17 cellular contexts compared by ENCODE assay signal in genomic region chr15:62063851-62064635, GRCh38. TPM values are rescaled to one million over a fixed set of nuclear protein-coding genes. Genes with fewer than 3 reads are reported as not detected.
A peak's percentile ranks its signal among the peaks of the same experiment; 100 is the strongest.
DNase-seq lines count a peak whose midpoint lies in the region; ATAC-seq and TF ChIP-seq lines count a peak whose summit lies in the region.
"Had no signal": no experiment of that assay in that cellular context is flagged by ENCODE, and none has a peak within 500 bp of the region (broad histone marks: within the 10 kb centered on the region; RNA-seq: fewer than 3 reads in every experiment).

No MANE protein-coding gene starts in this region.

- H3K27ac Mint-ChIP-seq in Calu3 (ENCODE audit: unreplicated experiment) (peak overlapping the region; percentile 25), nephron (peak overlapping the region; percentile 53 to 69 (median 65)), WTC11 (no peak overlapping the region)
- H3K27ac Mint-ChIP-seq: naive thymus-derived CD8-positive, alpha-beta T cell had no signal

- H3K4me1 ChIP-seq in PC-9 (replicated peaks; ENCODE audit: insufficient read depth) = peaks cover 64% of the 10 kb centered on the region

- peak overlapping the region; percentile 55 for H3K4me3 Mint-ChIP-seq in Calu3 (ENCODE audit: low read depth, unreplicated experiment)
- H3K4me3 Mint-ChIP-seq in nephron = peak overlapping the region in 2 of 3 experiments; percentile 6 to 35
- no peak overlapping the region for H3K4me3 Mint-ChIP-seq in WTC11
- H3K4me3 Mint-ChIP-seq: naive thymus-derived CD8-positive, alpha-beta T cell had no signal

- no peaks in the 10 kb centered on the region for H3K9me2 ChIP-seq in PC-9 (ENCODE audit: insufficient read depth)

- H3K27me3 Mint-ChIP-seq in Calu3 (ENCODE audit: unreplicated experiment) (no peaks in the 10 kb centered on the region), nephron (ENCODE audit: low read depth) (peaks cover 82% of the 10 kb centered on the region), WTC11 (ENCODE audit: low read depth) (peaks cover 73% of the 10 kb centered on the region)

- peak overlapping the region; percentile 68; the same call in 1 of the 2 replicates for H2AFZ ChIP-seq in PC-9

- H4K20me1 ChIP-seq in PC-9 (ENCODE audit: insufficient read depth) = no peaks in the 10 kb centered on the region

- TF ChIP-seq CTCF in Calu3 (IDR thresholded peaks at IDR 0.05; ENCODE audit: unreplicated experiment) (no peak), PC-9 (conservative IDR thresholded peaks at IDR 0.05) (no peak), nephron (IDR thresholded peaks at IDR 0.05; ENCODE audit: unreplicated experiment in 3 of 3) (no peak), WTC11 (IDR thresholded peaks at IDR 0.05) (no peak)

- H3F3A ChIP-seq in PC-9 (ENCODE audit: insufficient read depth, low read depth) = peaks cover 37% of the 10 kb centered on the region

- H3K27ac ChIP-seq in PC-9 = peak overlapping the region; percentile 97

- peak; percentile 57 for DNase-seq in Calu3
- peak; percentile 28 to 95 for DNase-seq in PC-9
- DNase-seq in WTC11 (ENCODE audit: low spot score) = no peak
- DNase-seq in NCI-H1105 treated with DMSO at 0.1 percent for 48 hours (lab: John Stamatoyannopoulos, UW) = no peak
- no peak for DNase-seq in stimulated activated naive CD8-positive, alpha-beta T cell treated with anti-CD3 and anti-CD28 coated beads, Interleukin-15, Interleukin-2, amounts not matched to agents 100 U/mL and 50 U/mL, for 24 hours
- DNase-seq: activated CD4-positive, alpha-beta T cell treated with anti-CD3 and anti-CD28 coated beads, Interleukin-2, amount 50 U/mL, for 4 hours; glutamatergic neuron; Kasumi-1; naive thymus-derived CD8-positive, alpha-beta T cell; NCI-H2029 treated with DMSO at 0.1 percent for 48 hours; NCI-H774; SHP77 had no signal

- H3K4me2 ChIP-seq in PC-9 = peak overlapping the region; percentile 79

- no TSS peak for BruUV-seq in Calu3 (replicated peaks; lab: Mats Ljungman, UMichigan)
- BruUV-seq in PC-9 (replicated peaks; lab: Mats Ljungman, UMichigan) = no TSS peak

- CTCF ChIA-PET in Calu3 (lab: Charles Lee) (interaction anchor here (0.6 to 2.2 kb wide), 9 partner anchors 9 to 404 kb away, joined by 3 to 8 read pairs (median 5); no protein-coding TSS in a partner anchor), PC-9 (lab: Charles Lee) (no interaction called here), WTC11 (lab: Charles Lee) (interaction anchor here (2.8 kb wide), 1 partner anchor 190 kb away, joined by 9 read pairs; no protein-coding TSS in a partner anchor)

- ATAC-seq in esophagus mucosa = peak; percentile 36
- no peak for ATAC-seq in WTC11
- ATAC-seq in GM21423 (IDR thresholded peaks at IDR 0.05; ENCODE audit: unreplicated experiment) = no peak
- no peak for ATAC-seq in stimulated activated naive CD8-positive, alpha-beta T cell treated with anti-CD3 and anti-CD28 coated beads, Interleukin-15, Interleukin-2, amounts not matched to agents 100 U/mL and 50 U/mL, for 24 hours
- ATAC-seq: HCT116; naive thymus-derived CD8-positive, alpha-beta T cell; sciatic nerve had no signal

- no peaks in the 10 kb centered on the region for H3K36me3 ChIP-seq in PC-9 (ENCODE audit: low read depth)

- H3K9me3 Mint-ChIP-seq in Calu3 (ENCODE audit: low read depth, unreplicated experiment) = no peaks in the 10 kb centered on the region
- no peaks in the 10 kb centered on the region for H3K9me3 Mint-ChIP-seq in nephron
- no peaks in the 10 kb centered on the region for H3K9me3 Mint-ChIP-seq in WTC11
- H3K9me3 Mint-ChIP-seq: naive thymus-derived CD8-positive, alpha-beta T cell had no signal

- peak overlapping the region; percentile 44 for H3K4me3 ChIP-seq in PC-9

- POLR2A ChIA-PET in PC-9 (lab: Charles Lee; ENCODE audit: unreplicated experiment) = interaction anchor here (0.6 kb wide), 1 partner anchor 24 kb away, joined by 3 read pairs; no protein-coding TSS in a partner anchor
- POLR2A ChIA-PET in WTC11 (lab: Charles Lee) = no interaction called here

- peaks cover 55% of the 10 kb centered on the region for H3K4me1 Mint-ChIP-seq in Calu3 (ENCODE audit: low read depth, unreplicated experiment)
- H3K4me1 Mint-ChIP-seq in nephron = peaks cover 29% of the 10 kb centered on the region
- peaks cover 27% of the 10 kb centered on the region for H3K4me1 Mint-ChIP-seq in WTC11

- intact Hi-C loops in Calu3 (cut with micrococcal nuclease; ENCODE audit: unreplicated experiment) = no loop called here
- intact Hi-C loops in PC-9 (cut with micrococcal nuclease; ENCODE audit: unreplicated experiment) = no loop called here

- H3K79me2 ChIP-seq in PC-9 (ENCODE audit: low read depth) = peaks cover 25% of the 10 kb centered on the region

- H3K27me3 ChIP-seq in PC-9 (ENCODE audit: insufficient read depth, low read depth) = no peaks in the 10 kb centered on the region

- peaks cover 61% of the 10 kb centered on the region for H3K36me3 Mint-ChIP-seq in Calu3 (ENCODE audit: insufficient read depth, unreplicated experiment)
- H3K36me3 Mint-ChIP-seq in nephron (ENCODE audit: low read depth) = no peaks in the 10 kb centered on the region
- H3K36me3 Mint-ChIP-seq in WTC11 = no peaks in the 10 kb centered on the region

- no peaks in the 10 kb centered on the region for H3K9me3 ChIP-seq in PC-9 (ENCODE audit: insufficient read depth, low read depth)

TF ChIP-seq in WTC11, 78 proteins besides CTCF, POLR2A, EP300 and RAD21 (continues in another document):
- no peak for TF ChIP-seq SOX15 (CRISPR knock-in tag; IDR thresholded peaks at IDR 0.05)
- no peak for TF ChIP-seq GRHL2 (CRISPR knock-in tag; IDR thresholded peaks at IDR 0.05; ENCODE audit: insufficient replicate concordance, severe bottlenecking)
- no peak for TF ChIP-seq MAX (CRISPR knock-in tag; IDR thresholded peaks at IDR 0.05)
- TF ChIP-seq AFF4 (CRISPR knock-in tag; IDR thresholded peaks at IDR 0.05; ENCODE audit: borderline replicate concordance) = no peak
- TF ChIP-seq JUN (CRISPR knock-in tag; IDR thresholded peaks at IDR 0.05) = no peak
- no peak for TF ChIP-seq NR1H2 (CRISPR knock-in tag; IDR thresholded peaks at IDR 0.05)
- TF ChIP-seq, protein P1, sequence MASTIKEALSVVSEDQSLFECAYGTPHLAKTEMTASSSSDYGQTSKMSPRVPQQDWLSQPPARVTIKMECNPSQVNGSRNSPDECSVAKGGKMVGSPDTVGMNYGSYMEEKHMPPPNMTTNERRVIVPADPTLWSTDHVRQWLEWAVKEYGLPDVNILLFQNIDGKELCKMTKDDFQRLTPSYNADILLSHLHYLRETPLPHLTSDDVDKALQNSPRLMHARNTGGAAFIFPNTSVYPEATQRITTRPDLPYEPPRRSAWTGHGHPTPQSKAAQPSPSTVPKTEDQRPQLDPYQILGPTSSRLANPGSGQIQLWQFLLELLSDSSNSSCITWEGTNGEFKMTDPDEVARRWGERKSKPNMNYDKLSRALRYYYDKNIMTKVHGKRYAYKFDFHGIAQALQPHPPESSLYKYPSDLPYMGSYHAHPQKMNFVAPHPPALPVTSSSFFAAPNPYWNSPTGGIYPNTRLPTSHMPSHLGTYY (CRISPR knock-in tag; IDR thresholded peaks at IDR 0.05) = no peak
- no peak for TF ChIP-seq NFATC4 (CRISPR knock-in tag; IDR thresholded peaks at IDR 0.05)
- no peak for TF ChIP-seq ZMAT4 (CRISPR knock-in tag; IDR thresholded peaks at IDR 0.05)
- TF ChIP-seq FOXJ3 (CRISPR knock-in tag; IDR thresholded peaks at IDR 0.05; ENCODE audit: borderline replicate concordance) = no peak
- no peak for TF ChIP-seq JAZF1 (CRISPR knock-in tag; IDR thresholded peaks at IDR 0.05)

RNA-seq across cellular contexts. Expression of gene C2CD4A, which starts 2.7 kb away (rescaled TPM):
- total RNA-seq in Calu3 (2022) = 17.1 and 17.6 TPM in 2 replicates
- 0.09 TPM in 1 of 2 replicates, not detected in the other for total RNA-seq in PC-9 (2021)
- 0.44 TPM for total RNA-seq in esophagus mucosa
- 0.32 to 0.42 TPM (median 0.41 TPM) in 3 replicates for total RNA-seq in WTC11 (2021)
- total RNA-seq: naive thymus-derived CD8-positive, alpha-beta T cell; sciatic nerve had no signal

RNA-seq across cellular contexts. Expression of gene VPS13C, which starts 3.8 kb away (rescaled TPM):
- total RNA-seq in Calu3 (2022) (99.9 and 101 TPM in 2 replicates), PC-9 (2021) (40.0 and 48.9 TPM in 2 replicates), esophagus mucosa (13.3 TPM), WTC11 (2021) (20.9 to 23.5 TPM (median 21.6 TPM) in 3 replicates)

Comparison
In these comparisons a context has a peak if more than half of its experiments do, and no peak if none do; other contexts are left out.
1. DNase-seq: peak in Calu3 (single experiment) and PC-9 (2 of 2); none in WTC11 (single experiment), NCI-H1105 treated with DMSO at 0.1 percent for 48 hours (single experiment) and stimulated activated naive CD8-positive, alpha-beta T cell treated with anti-CD3 and anti-CD28 coated beads, Interleukin-15, Interleukin-2, amounts not matched to agents 100 U/mL and 50 U/mL, for 24 hours (single experiment).
2. RNA of gene C2CD4A, which starts 2.7 kb away (total RNA-seq): 17.1 to 17.6 TPM in Calu3; 0.44 TPM in esophagus mucosa (single experiment), 0.32 to 0.42 TPM in WTC11 and 0.09 TPM in PC-9; every median in the first group is over 10 times any median in the second.